In genomic region chr4:23021040-23021439, GRCh38 we compare ENCODE assay signal across 22 cellular contexts.
"Had no signal": no experiment of that assay in that cellular context is flagged by ENCODE, and none has a peak within 500 bp of the region (broad histone marks: within the 10 kb centered on the region; RNA-seq: fewer than 3 reads in every experiment).

No MANE protein-coding gene starts in this region.

- H3K36me3 ChIP-seq: ascending aorta, esophagus squamous epithelium, transverse colon, WERI-Rb-1 had no signal

- H3K9me3 ChIP-seq: ascending aorta, esophagus squamous epithelium, testis, transverse colon had no signal

- H3K4me1 Mint-ChIP-seq: activated CD4-positive, alpha-beta memory T cell treated with anti-CD3 and anti-CD28 coated beads, Interleukin-2, amount 10 ng/mL, durations not matched to agents 7 days and 5 days; activated CD4-positive, alpha-beta T cell treated with anti-CD3 and anti-CD28 coated beads, Interleukin-2, amount 10 ng/mL, durations not matched to agents 7 days and 5 days; activated naive CD4-positive, alpha-beta T cell treated with anti-CD3 and anti-CD28 coated beads, Interleukin-2, amount 10 ng/mL, durations not matched to agents 7 days and 5 days; activated naive CD8-positive, alpha-beta T cell treated with anti-CD3 and anti-CD28 coated beads, Interleukin-2, amount 10 ng/mL, durations not matched to agents 7 days and 5 days; natural killer cell; T-helper 17 cell had no signal

- H3K4me1 ChIP-seq: ascending aorta, esophagus squamous epithelium, testis, transverse colon had no signal

- H3K27ac ChIP-seq: ascending aorta, esophagus squamous epithelium, testis, transverse colon, WERI-Rb-1 had no signal

- H3K4me3 Mint-ChIP-seq: activated CD4-positive, alpha-beta memory T cell treated with anti-CD3 and anti-CD28 coated beads, Interleukin-2, amount 10 ng/mL, durations not matched to agents 7 days and 5 days; activated CD4-positive, alpha-beta T cell treated with anti-CD3 and anti-CD28 coated beads, Interleukin-2, amount 10 ng/mL, durations not matched to agents 7 days and 5 days; activated naive CD4-positive, alpha-beta T cell treated with anti-CD3 and anti-CD28 coated beads, Interleukin-2, amount 10 ng/mL, durations not matched to agents 7 days and 5 days; activated naive CD8-positive, alpha-beta T cell treated with anti-CD3 and anti-CD28 coated beads, Interleukin-2, amount 10 ng/mL, durations not matched to agents 7 days and 5 days; activated T-cell treated with anti-CD3 and anti-CD28 coated beads, Interleukin-2, amount 50 U/mL, for 24 hours; natural killer cell; T-helper 17 cell had no signal

- H3K36me3 Mint-ChIP-seq: activated naive CD4-positive, alpha-beta T cell treated with anti-CD3 and anti-CD28 coated beads, Interleukin-2, amount 10 ng/mL, durations not matched to agents 7 days and 5 days; activated naive CD8-positive, alpha-beta T cell treated with anti-CD3 and anti-CD28 coated beads, Interleukin-2, amount 10 ng/mL, durations not matched to agents 7 days and 5 days; natural killer cell had no signal

- H3K27ac Mint-ChIP-seq: activated CD4-positive, alpha-beta memory T cell treated with anti-CD3 and anti-CD28 coated beads, Interleukin-2, amount 10 ng/mL, durations not matched to agents 7 days and 5 days; activated CD4-positive, alpha-beta T cell treated with anti-CD3 and anti-CD28 coated beads, Interleukin-2, amount 10 ng/mL, durations not matched to agents 7 days and 5 days; activated naive CD4-positive, alpha-beta T cell treated with anti-CD3 and anti-CD28 coated beads, Interleukin-2, amount 10 ng/mL, durations not matched to agents 7 days and 5 days; activated naive CD8-positive, alpha-beta T cell treated with anti-CD3 and anti-CD28 coated beads, Interleukin-2, amount 10 ng/mL, durations not matched to agents 7 days and 5 days; activated T-cell treated with anti-CD3 and anti-CD28 coated beads, Interleukin-2, amount 50 U/mL, for 24 hours; natural killer cell; T-helper 17 cell had no signal

- H3K27me3 ChIP-seq: ascending aorta, esophagus squamous epithelium, testis, transverse colon had no signal

- H3K4me3 ChIP-seq: ascending aorta, esophagus squamous epithelium, testis, transverse colon had no signal

- H3K27me3 Mint-ChIP-seq: activated CD4-positive, alpha-beta memory T cell treated with anti-CD3 and anti-CD28 coated beads, Interleukin-2, amount 10 ng/mL, durations not matched to agents 7 days and 5 days; activated CD4-positive, alpha-beta T cell treated with anti-CD3 and anti-CD28 coated beads, Interleukin-2, amount 10 ng/mL, durations not matched to agents 7 days and 5 days; activated naive CD4-positive, alpha-beta T cell treated with anti-CD3 and anti-CD28 coated beads, Interleukin-2, amount 10 ng/mL, durations not matched to agents 7 days and 5 days; activated naive CD8-positive, alpha-beta T cell treated with anti-CD3 and anti-CD28 coated beads, Interleukin-2, amount 10 ng/mL, durations not matched to agents 7 days and 5 days; activated T-cell treated with anti-CD3 and anti-CD28 coated beads, Interleukin-2, amount 50 U/mL, for 24 hours; T-helper 17 cell had no signal

- H3K9me3 Mint-ChIP-seq: activated CD4-positive, alpha-beta memory T cell treated with anti-CD3 and anti-CD28 coated beads, Interleukin-2, amount 10 ng/mL, durations not matched to agents 7 days and 5 days; activated CD4-positive, alpha-beta T cell treated with anti-CD3 and anti-CD28 coated beads, Interleukin-2, amount 10 ng/mL, durations not matched to agents 7 days and 5 days; activated naive CD4-positive, alpha-beta T cell treated with anti-CD3 and anti-CD28 coated beads, Interleukin-2, amount 10 ng/mL, durations not matched to agents 7 days and 5 days; activated naive CD8-positive, alpha-beta T cell treated with anti-CD3 and anti-CD28 coated beads, Interleukin-2, amount 10 ng/mL, durations not matched to agents 7 days and 5 days; activated T-cell treated with anti-CD3 and anti-CD28 coated beads, Interleukin-2, amount 50 U/mL, for 24 hours had no signal

- DNase-seq: activated CD4-positive, alpha-beta memory T cell treated with anti-CD3 and anti-CD28 coated beads, Interleukin-2, amount 10 ng/mL, durations not matched to agents 7 days and 5 days; activated CD4-positive, alpha-beta T cell treated with anti-CD3 and anti-CD28 coated beads, Interleukin-2, amount 10 ng/mL, durations not matched to agents 7 days and 5 days; activated CD8-positive, alpha-beta memory T cell treated with anti-CD3 and anti-CD28 coated beads, Interleukin-2, amount 50 U/mL, for 48 hours; activated gamma-delta T cell; activated naive CD4-positive, alpha-beta T cell treated with anti-CD3 and anti-CD28 coated beads, Interleukin-2, amount 10 ng/mL, durations not matched to agents 7 days and 5 days; activated naive CD8-positive, alpha-beta T cell treated with anti-CD3 and anti-CD28 coated beads, Interleukin-2, amount 10 ng/mL, durations not matched to agents 7 days and 5 days; activated T-cell treated with anti-CD3 and anti-CD28 coated beads, Interleukin-2, amount 50 U/mL, for 24 hours; central memory CD4-positive, alpha-beta T cell; esophagus squamous epithelium; hippocampal formation; left cardiac atrium; natural killer cell; posterior cingulate gyrus; right cardiac atrium; stimulated activated CD4-positive, alpha-beta T cell treated with anti-CD3 and anti-CD28 coated beads, Interleukin-2, amount 100 ng/mL, for 48 hours; stimulated activated naive CD8-positive, alpha-beta T cell treated with anti-CD3 and anti-CD28 coated beads, Interleukin-15, Interleukin-2, amounts not matched to agents 100 U/mL and 50 U/mL, for 24 hours; T-helper 17 cell; T1000; testis; transverse colon; WERI-Rb-1 had no signal
